ENCODE assay signal across 1 cellular context in genomic region chr14:68284834-68285233, GRCh38.
A peak's percentile ranks its signal among the peaks of the same experiment; 100 is the strongest.
TF ChIP-seq lines count a peak whose summit lies in the region.

No MANE protein-coding gene starts in this region.

TF ChIP-seq in GM12878, 131 proteins besides CTCF, POLR2A, EP300 and RAD21 (continued from another document):
- TF ChIP-seq PKNOX1 (IDR thresholded peaks at IDR 0.05) (peak; percentile 2; the same call in 1 of the 2 replicates), MEF2A (IDR thresholded peaks at IDR 0.05; ENCODE audit: insufficient read depth, low read depth, low read length) (peak; percentile 66; the same call in 1 of the 2 replicates), NFYA (IDR thresholded peaks at IDR 0.05; ENCODE audit: borderline replicate concordance, low read depth, low read length) (no peak), SPI1 (IDR thresholded peaks at IDR 0.05; ENCODE audit: borderline replicate concordance, insufficient read depth, low read depth, low read length) (no peak), POU2F2 (IDR thresholded peaks at IDR 0.05; ENCODE audit: borderline replicate concordance, low read depth, low read length) (0 out of 3 replicates have a peak, but pooled peaks have one; percentile 28), ESRRA (IDR thresholded peaks at IDR 0.05; ENCODE audit: low read length) (no peak), ZNF384 (IDR thresholded peaks at IDR 0.05; ENCODE audit: borderline replicate concordance, low read depth, low read length) (no peak), ZBED1 (IDR thresholded peaks at IDR 0.05; ENCODE audit: borderline replicate concordance) (no peak; the same call in 1 of the 2 replicates), SIN3A (IDR thresholded peaks at IDR 0.05; ENCODE audit: low read depth, low read length) (no peak)
- TF ChIP-seq, protein P1, sequence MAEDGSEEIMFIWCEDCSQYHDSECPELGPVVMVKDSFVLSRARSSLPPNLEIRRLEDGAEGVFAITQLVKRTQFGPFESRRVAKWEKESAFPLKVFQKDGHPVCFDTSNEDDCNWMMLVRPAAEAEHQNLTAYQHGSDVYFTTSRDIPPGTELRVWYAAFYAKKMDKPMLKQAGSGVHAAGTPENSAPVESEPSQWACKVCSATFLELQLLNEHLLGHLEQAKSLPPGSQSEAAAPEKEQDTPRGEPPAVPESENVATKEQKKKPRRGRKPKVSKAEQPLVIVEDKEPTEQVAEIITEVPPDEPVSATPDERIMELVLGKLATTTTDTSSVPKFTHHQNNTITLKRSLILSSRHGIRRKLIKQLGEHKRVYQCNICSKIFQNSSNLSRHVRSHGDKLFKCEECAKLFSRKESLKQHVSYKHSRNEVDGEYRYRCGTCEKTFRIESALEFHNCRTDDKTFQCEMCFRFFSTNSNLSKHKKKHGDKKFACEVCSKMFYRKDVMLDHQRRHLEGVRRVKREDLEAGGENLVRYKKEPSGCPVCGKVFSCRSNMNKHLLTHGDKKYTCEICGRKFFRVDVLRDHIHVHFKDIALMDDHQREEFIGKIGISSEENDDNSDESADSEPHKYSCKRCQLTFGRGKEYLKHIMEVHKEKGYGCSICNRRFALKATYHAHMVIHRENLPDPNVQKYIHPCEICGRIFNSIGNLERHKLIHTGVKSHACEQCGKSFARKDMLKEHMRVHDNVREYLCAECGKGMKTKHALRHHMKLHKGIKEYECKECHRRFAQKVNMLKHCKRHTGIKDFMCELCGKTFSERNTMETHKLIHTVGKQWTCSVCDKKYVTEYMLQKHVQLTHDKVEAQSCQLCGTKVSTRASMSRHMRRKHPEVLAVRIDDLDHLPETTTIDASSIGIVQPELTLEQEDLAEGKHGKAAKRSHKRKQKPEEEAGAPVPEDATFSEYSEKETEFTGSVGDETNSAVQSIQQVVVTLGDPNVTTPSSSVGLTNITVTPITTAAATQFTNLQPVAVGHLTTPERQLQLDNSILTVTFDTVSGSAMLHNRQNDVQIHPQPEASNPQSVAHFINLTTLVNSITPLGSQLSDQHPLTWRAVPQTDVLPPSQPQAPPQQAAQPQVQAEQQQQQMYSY (CRISPR knock-in tag; IDR thresholded peaks at IDR 0.05), result no peak
